8 cellular contexts compared by ENCODE assay signal in the genomic region with DNA sequence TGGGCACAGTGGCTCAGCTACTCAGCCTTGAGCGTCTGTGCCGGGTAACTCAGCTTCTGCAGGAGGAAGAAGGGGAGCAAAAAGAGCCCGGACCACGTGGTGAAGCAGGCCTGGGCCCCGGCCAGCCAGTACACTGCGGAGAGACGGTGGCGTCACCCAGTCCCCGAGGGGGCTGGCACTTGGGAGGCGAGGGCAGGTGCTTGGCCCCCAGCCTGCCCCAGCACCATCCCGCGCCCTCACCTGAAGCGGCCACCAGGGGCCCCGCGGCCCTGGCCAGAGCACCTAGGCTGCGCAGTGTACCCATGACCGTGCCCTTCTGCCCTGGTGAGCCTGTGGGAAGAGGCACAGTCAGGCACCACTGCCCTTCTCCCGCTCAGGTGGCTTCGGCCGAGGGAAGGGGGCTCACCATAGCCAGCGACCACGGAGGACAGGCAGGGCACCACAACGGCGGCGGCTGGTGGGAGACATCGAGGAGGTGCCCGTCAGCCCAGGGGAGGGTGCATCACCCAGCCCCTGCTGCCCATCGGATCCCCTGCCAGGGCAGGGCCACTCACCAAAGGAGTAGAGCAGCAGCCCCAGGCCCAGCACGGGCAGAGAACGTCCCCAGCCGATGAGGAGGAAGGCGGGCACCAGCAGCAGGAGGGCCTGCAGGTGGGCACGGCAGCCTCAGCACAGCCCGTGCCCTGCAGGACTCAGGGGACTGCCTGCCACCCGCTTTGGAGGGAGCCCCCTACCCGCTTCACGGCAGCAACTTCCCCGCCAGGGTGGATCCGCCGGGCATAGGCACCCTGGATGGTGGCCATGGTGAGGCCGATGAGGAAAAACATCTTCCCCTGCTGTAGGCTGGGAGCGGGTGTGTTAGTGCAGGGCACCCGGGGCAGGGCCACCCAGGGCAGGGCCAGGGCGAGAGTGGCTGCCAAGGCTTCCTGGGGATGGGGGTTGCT. TPM values are rescaled to one million over a fixed set of nuclear protein-coding genes. Genes with fewer than 3 reads are reported as not detected.
A peak's percentile ranks its signal among the peaks of the same experiment; 100 is the strongest.
DNase-seq lines count a peak whose midpoint lies in the region; ATAC-seq and TF ChIP-seq lines count a peak whose summit lies in the region.

No MANE protein-coding gene starts in this region.

- 0 out of 2 replicates have a peak, but pooled peaks cover 3% of the 10 kb centered on the region for H4K20me1 ChIP-seq in SK-N-SH (ENCODE audit: insufficient read depth)

- no peaks in the 10 kb centered on the region for H3K27me3 Mint-ChIP-seq in activated CD8-positive, alpha-beta T cell treated with anti-CD3 and anti-CD28 coated beads for 36 hours

- H3K36me3 ChIP-seq in SK-N-SH (replicated peaks in 1 of 2; ENCODE audit: control insufficient read depth in 1 of 2, insufficient read depth in 2 of 2, low read length in 1 of 2), result peaks cover 14 to 65% of the 10 kb centered on the region in 2 experiments
- peaks cover 36% of the 10 kb centered on the region for H3K36me3 ChIP-seq in thoracic aorta
- H3K36me3 ChIP-seq in vagina, result peaks cover 0 to 40% of the 10 kb centered on the region in 2 donors

- no peak for TF ChIP-seq RAD21 in SK-N-SH (IDR thresholded peaks at IDR 0.05; ENCODE audit: low read length)

- peaks cover 19% of the 10 kb centered on the region for H3K4me1 Mint-ChIP-seq in activated CD8-positive, alpha-beta T cell treated with anti-CD3 and anti-CD28 coated beads for 36 hours (ENCODE audit: low read depth)

- H3K4me3 ChIP-seq in SK-N-SH (ENCODE audit: low read depth in 2 of 2, low read length in 1 of 2) (no peak overlapping the region), thoracic aorta (no peak overlapping the region), vagina (no peak overlapping the region)

- H3K9ac ChIP-seq in SK-N-SH, result no peak overlapping the region

- peak overlapping the region; percentile 87 for H3K4me3 Mint-ChIP-seq in activated CD8-positive, alpha-beta T cell treated with anti-CD3 and anti-CD28 coated beads for 36 hours

- TF ChIP-seq CTCF in SK-N-SH (IDR thresholded peaks at IDR 0.05), result peak; percentile 27
- peak; percentile 18 for TF ChIP-seq CTCF in activated CD8-positive, alpha-beta T cell treated with anti-CD3 and anti-CD28 coated beads for 36 hours (IDR thresholded peaks at IDR 0.05)
- no peak for TF ChIP-seq CTCF in thoracic aorta (IDR thresholded peaks at IDR 0.05)
- TF ChIP-seq CTCF in vagina (IDR thresholded peaks at IDR 0.05), result no peak

- H3K9me3 ChIP-seq in SK-N-SH, result no peaks in the 10 kb centered on the region
- no peaks in the 10 kb centered on the region for H3K9me3 ChIP-seq in thoracic aorta
- H3K9me3 ChIP-seq in vagina, result no peaks in the 10 kb centered on the region

- POLR2A ChIA-PET in SK-N-SH (lab: Yijun Ruan, JAX), result no interaction called here
- POLR2A ChIA-PET in activated CD8-positive, alpha-beta T cell treated with anti-CD3 and anti-CD28 coated beads for 36 hours (lab: Charles Lee), result interaction anchor here (1.6 kb wide), 1 partner anchor 17 kb away, joined by 4 read pairs; no protein-coding TSS in a partner anchor

- peaks cover 38% of the 10 kb centered on the region for H3K36me3 Mint-ChIP-seq in activated CD8-positive, alpha-beta T cell treated with anti-CD3 and anti-CD28 coated beads for 36 hours (ENCODE audit: low read depth)

- H3K4me1 ChIP-seq in SK-N-SH (ENCODE audit: control insufficient read depth in 1 of 2, insufficient read depth in 2 of 2, low read depth in 1 of 2, low read length in 1 of 2) (peaks cover 12 to 25% of the 10 kb centered on the region in 2 experiments), thoracic aorta (ENCODE audit: control insufficient read depth in 1 of 2, low read depth in 2 of 2) (peaks cover 9 to 28% of the 10 kb centered on the region in 2 donors), vagina (peaks cover 29% of the 10 kb centered on the region)

- intact Hi-C loops in activated CD8-positive, alpha-beta T cell treated with anti-CD3 and anti-CD28 coated beads for 36 hours (cut with micrococcal nuclease), result no loop called here
- intact Hi-C loops in vagina (cut with DNase I), result loop anchor here (10.0 kb wide), 1 partner anchor 176 kb away; the partner anchor contains the start of gene TNIP2

- WGBS in SK-N-SH (ENCODE audit: low lambda C conversion rate), result 94% methylated on average over 13 of the region's 44 CpGs

- no peak overlapping the region for H3K4me2 ChIP-seq in SK-N-SH

- peaks cover 27% of the 10 kb centered on the region for H3K79me2 ChIP-seq in SK-N-SH (ENCODE audit: insufficient read depth)

- peak overlapping the region; percentile 85 for H3K27ac Mint-ChIP-seq in activated CD8-positive, alpha-beta T cell treated with anti-CD3 and anti-CD28 coated beads for 36 hours

- no peak overlapping the region for H2AFZ ChIP-seq in SK-N-SH (ENCODE audit: low read depth)

- TF ChIP-seq EP300 in SK-N-SH (IDR thresholded peaks at IDR 0.05; ENCODE audit: borderline replicate concordance in 1 of 2, low read depth in 1 of 2, low read length in 1 of 2), result no peak

- H3K9me3 Mint-ChIP-seq in activated CD8-positive, alpha-beta T cell treated with anti-CD3 and anti-CD28 coated beads for 36 hours, result no peaks in the 10 kb centered on the region

- ATAC-seq in SK-N-SH treated with all-trans-retinoic acid at 6 μM for 48 hours, result no peak
- no peak for ATAC-seq in activated CD8-positive, alpha-beta T cell treated with anti-CD3 and anti-CD28 coated beads for 36 hours
- ATAC-seq in thoracic aorta (ENCODE audit: insufficient number of reproducible peaks, low FRiP score, low read depth), result no peak
- ATAC-seq in GM19455 (IDR thresholded peaks at IDR 0.05; ENCODE audit: unreplicated experiment), result no peak

- H3K27ac ChIP-seq in SK-N-SH (ENCODE audit: low read depth in 2 of 2, low read length in 1 of 2) (no peak overlapping the region; a peak in 1 of 4 replicates), thoracic aorta (no peak overlapping the region), vagina (no peak overlapping the region)

- no peak for TF ChIP-seq POLR2A in vagina (IDR thresholded peaks at IDR 0.05)

- DNase-seq in SK-N-SH, result no peak
- DNase-seq in activated CD8-positive, alpha-beta T cell treated with anti-CD3 and anti-CD28 coated beads for 36 hours, result no peak
- DNase-seq in hypothalamus (lab: John Stamatoyannopoulos, UW), result peak in 32 of 51 donors; percentile 13 to 68 (median 42)
- peak; percentile 1 for DNase-seq in thoracic aorta (ENCODE audit: low spot score)
- no peak for DNase-seq in stimulated activated naive CD4-positive, alpha-beta T cell treated with Interleukin-2 at 50 U/mL for 16 hours (lab: John Stamatoyannopoulos, UW)
- no peak for DNase-seq in vagina (ENCODE audit: extremely low spot score in 2 of 2)

- H3K27me3 ChIP-seq in SK-N-SH (ENCODE audit: insufficient read depth), result no peaks in the 10 kb centered on the region
- no peaks in the 10 kb centered on the region for H3K27me3 ChIP-seq in thoracic aorta (replicated peaks; ENCODE audit: insufficient read depth)
- H3K27me3 ChIP-seq in vagina, result no peaks in the 10 kb centered on the region

- H3K9me2 ChIP-seq in SK-N-SH, result no peaks in the 10 kb centered on the region

- CTCF ChIA-PET in SK-N-SH (lab: Yijun Ruan, JAX), result interaction anchor here (1.0 kb wide), 1 partner anchor 10 kb away, joined by 3 read pairs; no protein-coding TSS in a partner anchor
- CTCF ChIA-PET in activated CD8-positive, alpha-beta T cell treated with anti-CD3 and anti-CD28 coated beads for 36 hours (lab: Charles Lee), result interaction anchor here (1.1 kb wide), 1 partner anchor 118 kb away, joined by 4 read pairs; no protein-coding TSS in a partner anchor

- H3F3A ChIP-seq in SK-N-SH (replicated peaks; ENCODE audit: insufficient read depth), result peaks cover 14% of the 10 kb centered on the region

TF ChIP-seq in SK-N-SH, 30 proteins besides CTCF, POLR2A, EP300 and RAD21 (continues in another document):
- no peak for TF ChIP-seq YY1 (IDR thresholded peaks at IDR 0.05; ENCODE audit: low read depth)
- no peak for TF ChIP-seq USF2 (IDR thresholded peaks at IDR 0.05; ENCODE audit: borderline replicate concordance, low read depth, low read length)
- no peak for TF ChIP-seq RXRA (IDR thresholded peaks at IDR 0.05; ENCODE audit: borderline replicate concordance, low read depth)
- no peak for TF ChIP-seq TCF12 (IDR thresholded peaks at IDR 0.05)
- TF ChIP-seq RCOR1 (IDR thresholded peaks at IDR 0.05; ENCODE audit: low read length), result no peak
- TF ChIP-seq FOXJ3 (CRISPR knock-in tag; IDR thresholded peaks at IDR 0.05), result no peak

TF ChIP-seq in SK-N-SH treated with all-trans-retinoic acid at 6 μM for 48 hours, 23 proteins besides CTCF, POLR2A, EP300 and RAD21 (continues in another document):
- TF ChIP-seq ISL1 (CRISPR knock-in tag; IDR thresholded peaks at IDR 0.05) (no peak), ZFP3 (CRISPR knock-in tag; IDR thresholded peaks at IDR 0.05) (no peak), ZC3H10 (CRISPR knock-in tag; IDR thresholded peaks at IDR 0.05) (no peak), GLIS3 (CRISPR knock-in tag; IDR thresholded peaks at IDR 0.05) (no peak), BACH2 (CRISPR knock-in tag; IDR thresholded peaks at IDR 0.05; ENCODE audit: borderline replicate concordance) (no peak), ZNF70 (CRISPR knock-in tag; IDR thresholded peaks at IDR 0.05) (no peak)

RNA-seq across cellular contexts. Expression of gene NOP14, which starts 32.1 kb away (rescaled TPM):
- 7.5 and 9.8 TPM in 2 replicates for polyA plus RNA-seq in SK-N-SH (2012; rRNA removed)
- 9.9 and 12.4 TPM in 2 replicates for polyA plus RNA-seq in SK-N-SH (2012; cell fraction: cytosol; rRNA removed)
- polyA plus RNA-seq in SK-N-SH (2012; cell fraction: nucleus; rRNA removed), result 11.4 and 12.0 TPM in 2 replicates
- 10 to 100 TPM; 76.8 to 77.3 TPM for total RNA-seq in activated CD8-positive, alpha-beta T cell treated with anti-CD3 and anti-CD28 coated beads for 36 hours
- total RNA-seq in thoracic aorta, result 10 to 100 TPM in 1 of 2 donors, 1 to 10 TPM in 1; 6.6 to 21.0 TPM
- total RNA-seq in vagina, result 18.9 TPM

RNA-seq across cellular contexts. Expression of gene GRK4, which starts 32.3 kb away (rescaled TPM):
- polyA plus RNA-seq in SK-N-SH (2012; rRNA removed), result 2.2 and 2.7 TPM in 2 replicates
- polyA plus RNA-seq in SK-N-SH (2012; cell fraction: cytosol; rRNA removed), result 2.2 and 2.9 TPM in 2 replicates
- 3.4 and 4.5 TPM in 2 replicates for polyA plus RNA-seq in SK-N-SH (2012; cell fraction: nucleus; rRNA removed)
- total RNA-seq in activated CD8-positive, alpha-beta T cell treated with anti-CD3 and anti-CD28 coated beads for 36 hours, result 1 to 10 TPM; 2.8 to 3.0 TPM
- total RNA-seq in thoracic aorta (1 to 10 TPM; 6.9 to 9.9 TPM), vagina (2.7 TPM)

Comparison
In these comparisons a context has a peak if more than half of its experiments do, and no peak if none do; other contexts are left out.
1. DNase-seq: peak in hypothalamus (32 of 51) and thoracic aorta (single experiment); none in SK-N-SH (single experiment), activated CD8-positive, alpha-beta T cell treated with anti-CD3 and anti-CD28 coated beads for 36 hours (single experiment), stimulated activated naive CD4-positive, alpha-beta T cell treated with Interleukin-2 at 50 U/mL for 16 hours (single experiment) and vagina (0 of 2).
2. CTCF ChIP-seq: peak in SK-N-SH (single experiment) and activated CD8-positive, alpha-beta T cell treated with anti-CD3 and anti-CD28 coated beads for 36 hours (single experiment); none in thoracic aorta (single experiment) and vagina (0 of 3).